In the genomic region with DNA sequence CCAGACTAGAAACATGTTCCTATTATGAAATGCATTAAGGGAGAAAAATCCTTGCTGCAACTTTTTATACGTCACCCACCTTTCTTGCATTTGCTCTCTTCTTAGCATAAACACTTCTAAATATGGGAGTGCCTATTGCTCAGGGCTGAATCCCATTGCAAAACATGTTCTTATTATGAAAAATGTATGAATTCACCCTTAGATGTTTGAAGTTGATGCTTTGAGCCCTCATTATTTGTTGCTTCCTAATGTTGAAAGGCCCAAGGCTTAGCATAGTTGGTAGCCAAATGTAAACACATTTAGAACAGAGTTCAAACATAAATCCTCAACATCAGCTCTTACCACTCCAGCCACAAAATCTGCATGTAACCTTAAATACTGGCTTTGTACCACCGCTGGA, we compare ENCODE assay signal across 1 cellular context.
TF ChIP-seq lines count a peak whose summit lies in the region.

No MANE protein-coding gene starts in this region.

TF ChIP-seq in IMR-90, 13 proteins besides CTCF, POLR2A, EP300 and RAD21 (continued from another document):
- TF ChIP-seq MAFK (IDR thresholded peaks at IDR 0.05; ENCODE audit: low read depth, low read length) (no peak), CHD1 (IDR thresholded peaks at IDR 0.05; ENCODE audit: low read depth, low read length) (no peak), MAZ (IDR thresholded peaks at IDR 0.05; ENCODE audit: borderline replicate concordance, low read depth, low read length) (no peak)
